Comparison of ENCODE assay signal across 16 cellular contexts in the genomic region with DNA sequence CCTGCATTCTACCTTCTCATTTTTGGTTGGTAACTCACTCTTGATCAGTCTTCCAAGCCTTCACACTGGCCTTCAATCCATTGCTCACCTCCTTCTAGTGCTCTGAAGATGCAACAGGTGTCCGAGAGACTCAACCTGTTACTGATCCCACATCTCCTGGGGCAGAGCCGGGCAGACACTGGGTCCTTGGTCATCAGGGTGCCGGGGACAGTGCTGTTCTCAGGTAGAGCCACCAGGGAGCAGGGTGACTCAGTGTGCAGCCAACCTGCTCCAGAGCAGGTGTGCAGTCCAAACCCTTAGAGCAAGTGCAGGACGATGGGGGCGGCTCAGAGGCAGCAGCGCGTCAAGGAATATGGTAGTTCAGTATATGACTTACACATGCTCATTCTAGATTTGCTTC.
A peak's percentile ranks its signal among the peaks of the same experiment; 100 is the strongest.
DNase-seq lines count a peak whose midpoint lies in the region; ATAC-seq and TF ChIP-seq lines count a peak whose summit lies in the region.
"Had no signal": no experiment of that assay in that cellular context is flagged by ENCODE, and none has a peak within 500 bp of the region (broad histone marks: within the 10 kb centered on the region; RNA-seq: fewer than 3 reads in every experiment).

No MANE protein-coding gene starts in this region.

- H3K4me1 ChIP-seq in GM23338 (ENCODE audit: insufficient read depth), result 0 out of 2 replicates have a peak, but pooled peaks cover under 1% of the 10 kb centered on the region
- no peaks in the 10 kb centered on the region for H3K4me1 ChIP-seq in endodermal cell (ENCODE audit: control insufficient read depth, insufficient read depth, low read length)
- no peaks in the 10 kb centered on the region for H3K4me1 ChIP-seq in right lobe of liver
- H3K4me1 ChIP-seq in psoas muscle, result no peaks in the 10 kb centered on the region

- no peaks in the 10 kb centered on the region for H4K20me1 ChIP-seq in GM23338 (replicated peaks; ENCODE audit: insufficient read depth)

- no peak overlapping the region for H2AFZ ChIP-seq in GM23338
- H2AFZ ChIP-seq: PC-9 had no signal

- H3K9me3 ChIP-seq in endodermal cell (ENCODE audit: control insufficient read depth, low read length), result no peaks in the 10 kb centered on the region
- H3K9me3 ChIP-seq in right lobe of liver, result no peaks in the 10 kb centered on the region
- H3K9me3 ChIP-seq in psoas muscle, result no peaks in the 10 kb centered on the region
- H3K9me3 ChIP-seq: SK-N-SH had no signal

- no peaks in the 10 kb centered on the region for H3F3A ChIP-seq in GM23338 (replicated peaks; ENCODE audit: low read depth)

- H3K36me3 ChIP-seq in GM23338 (ENCODE audit: insufficient read depth), result no peaks in the 10 kb centered on the region
- H3K36me3 ChIP-seq in endodermal cell (ENCODE audit: control insufficient read depth, insufficient read depth, low read length), result no peaks in the 10 kb centered on the region
- H3K36me3 ChIP-seq in right lobe of liver, result no peaks in the 10 kb centered on the region
- H3K36me3 ChIP-seq in psoas muscle (ENCODE audit: insufficient read depth in 1 of 2, low read depth in 1 of 2), result no peaks in the 10 kb centered on the region

- H3K4me3 Mint-ChIP-seq in GM23338 (no peak overlapping the region), endodermal cell (no peak overlapping the region)
- H3K4me3 Mint-ChIP-seq: CD8-positive, alpha-beta T cell had no signal

- H3K27ac ChIP-seq in GM23338 (ENCODE audit: low read depth) (no peak overlapping the region), endodermal cell (ENCODE audit: low read depth, low read length) (no peak overlapping the region), right lobe of liver (no peak overlapping the region), psoas muscle (no peak overlapping the region)
- H3K27ac ChIP-seq: PC-9 had no signal

- H3K27me3 ChIP-seq in GM23338 (ENCODE audit: insufficient read depth), result no peaks in the 10 kb centered on the region
- no peaks in the 10 kb centered on the region for H3K27me3 ChIP-seq in endodermal cell (ENCODE audit: control insufficient read depth, insufficient read depth, low read length, poor library complexity, severe bottlenecking)
- no peaks in the 10 kb centered on the region for H3K27me3 ChIP-seq in right lobe of liver
- H3K27me3 ChIP-seq in psoas muscle (ENCODE audit: insufficient read depth in 3 of 3, low read length in 2 of 3), result no peaks in the 10 kb centered on the region

- H3K27me3 Mint-ChIP-seq in GM23338 (ENCODE audit: insufficient read depth, low read depth, poor library complexity) (no peaks in the 10 kb centered on the region), endodermal cell (ENCODE audit: insufficient read depth) (peaks cover 24% of the 10 kb centered on the region)

- H3K4me1 Mint-ChIP-seq in GM23338 (peaks cover 2% of the 10 kb centered on the region; the same call in 2 of the 3 replicates), endodermal cell (peaks cover 12% of the 10 kb centered on the region)

- H3K4me3 ChIP-seq in GM23338, result no peak overlapping the region
- H3K4me3 ChIP-seq in endodermal cell (ENCODE audit: low read length), result no peak overlapping the region
- no peak overlapping the region for H3K4me3 ChIP-seq in right lobe of liver
- H3K4me3 ChIP-seq in psoas muscle, result no peak overlapping the region
- H3K4me3 ChIP-seq: PC-9 had no signal

- H3K9me3 Mint-ChIP-seq in GM23338 (no peaks in the 10 kb centered on the region), endodermal cell (no peaks in the 10 kb centered on the region)
- H3K9me3 Mint-ChIP-seq: CD8-positive, alpha-beta T cell had no signal

- H3K79me2 ChIP-seq in GM23338 (replicated peaks; ENCODE audit: insufficient read depth), result no peaks in the 10 kb centered on the region

- intact Hi-C loops in right lobe of liver (cut with DNase I), result no loop called here
- intact Hi-C loops in psoas muscle (cut with DNase I), result no loop called here

- ATAC-seq in GM23338 (peak; percentile 80), right lobe of liver (peak in 3 of 4 donors; percentile 39 to 47 (median 45)), HG02885 (IDR thresholded peaks at IDR 0.05; ENCODE audit: poor library complexity, unreplicated experiment) (no peak), psoas muscle (no peak)
- ATAC-seq: CD8-positive, alpha-beta T cell had no signal

- 87 to 100% methylated on average over 6 to 7 of the region's 7 CpGs for WGBS in endodermal cell (ENCODE audit: insufficient coverage in 1 of 2, insufficient read length in 1 of 2), 2 experiments
- whole genome bisulfite sequencing in right lobe of liver (ENCODE audit: insufficient coverage, low coverage, low lambda C conversion rate, missing lambda C conversion rate), result 68% methylated on average over 2 of the region's 7 CpGs
- WGBS in psoas muscle, 3 donors, result 86 to 95% (median 93%) methylated on average over 7 of the region's 7 CpGs

- TF ChIP-seq CTCF in GM23338 (conservative IDR thresholded peaks at IDR 0.05; ENCODE audit: low read depth in 2 of 2) (peak; percentile 43 to 66), endodermal cell (conservative IDR thresholded peaks at IDR 0.05) (peak; percentile 67), right lobe of liver (IDR thresholded peaks at IDR 0.05) (peak in 1 of 4 donors; percentile 12), psoas muscle (IDR thresholded peaks at IDR 0.05) (no peak)

- no peak for TF ChIP-seq POLR2A in right lobe of liver (IDR thresholded peaks at IDR 0.05)

- no peaks in the 10 kb centered on the region for H3K9me2 ChIP-seq in GM23338 (ENCODE audit: insufficient read depth)
- H3K9me2 ChIP-seq: SK-N-SH had no signal

- DNase-seq in GM23338 (ENCODE audit: low spot score), result peak; percentile 56
- DNase-seq in HuH-7 (ENCODE audit: low spot score), result peak; percentile 34
- peak; percentile 73 for DNase-seq in endodermal cell
- DNase-seq in right lobe of liver, result peak in 1 of 3 donors; percentile 22
- DNase-seq in SIG-M5 (lab: John Stamatoyannopoulos, UW), result no peak
- DNase-seq in psoas muscle, result no peak
- DNase-seq: ACHN; CD8-positive, alpha-beta T cell; KBM-7; NCI-H1105; NCI-H187; NCI-H446; NCI-H748 treated with DMSO at 0.1 percent for 48 hours; PC-9; SK-N-SH had no signal

- H3K4me2 ChIP-seq in GM23338, result no peak overlapping the region
- H3K4me2 ChIP-seq: PC-9, SK-N-SH had no signal

- H3K27ac Mint-ChIP-seq in GM23338 (no peak overlapping the region), endodermal cell (no peak overlapping the region)
- H3K27ac Mint-ChIP-seq: CD8-positive, alpha-beta T cell had no signal

- H3K36me3 Mint-ChIP-seq in GM23338 (ENCODE audit: low read depth) (no peaks in the 10 kb centered on the region), endodermal cell (ENCODE audit: low read depth) (no peaks in the 10 kb centered on the region)
- H3K36me3 Mint-ChIP-seq: CD8-positive, alpha-beta T cell had no signal

- no peak overlapping the region for H3K9ac ChIP-seq in endodermal cell (ENCODE audit: extremely low read depth, low read length, poor library complexity, severe bottlenecking)
- H3K9ac ChIP-seq: SK-N-SH had no signal

TF ChIP-seq in GM23338, 12 proteins besides CTCF, POLR2A, EP300 and RAD21 (continues in another document):
- TF ChIP-seq ETS1 (IDR thresholded peaks at IDR 0.05) (no peak), CREB1 (CRISPR knock-in tag; IDR thresholded peaks at IDR 0.05; ENCODE audit: low read depth) (no peak), NANOG (IDR thresholded peaks at IDR 0.05; ENCODE audit: borderline replicate concordance) (no peak), EZH2 (IDR thresholded peaks at IDR 0.05; ENCODE audit: low read depth, unreplicated experiment) (no peak), ZNF114 (CRISPR knock-in tag; IDR thresholded peaks at IDR 0.05) (no peak)

Comparison
In these comparisons a context has a peak if more than half of its experiments do, and no peak if none do; other contexts are left out.
1. ATAC-seq: peak in GM23338 (single experiment) and right lobe of liver (3 of 4); none in HG02885 (single experiment) and psoas muscle (0 of 4).
2. DNase-seq: peak in GM23338 (single experiment), HuH-7 (single experiment) and endodermal cell (single experiment); none in SIG-M5 (single experiment) and psoas muscle (0 of 2).